8 cellular contexts compared by ENCODE assay signal in genomic region chr12:42483534-42483857, GRCh38.
DNase-seq lines count a peak whose midpoint lies in the region; ATAC-seq and TF ChIP-seq lines count a peak whose summit lies in the region.

No MANE protein-coding gene starts in this region.

- peak overlapping the region; percentile 80 to 94 (median 92) for H3K27ac Mint-ChIP-seq in nephron

- H3K9ac ChIP-seq in fibroblast of lung (ENCODE audit: insufficient read depth, low read length) = peak overlapping the region; percentile 65

- H3K4me1 Mint-ChIP-seq in nephron = peaks cover 76% of the 10 kb centered on the region

- TF ChIP-seq CTCF in fibroblast of lung (conservative IDR thresholded peaks at IDR 0.05 in 1 of 2, IDR thresholded peaks at IDR 0.05 in 1 of 2; ENCODE audit: low read depth in 1 of 2, low read length in 2 of 2) = no peak
- TF ChIP-seq CTCF in nephron (IDR thresholded peaks at IDR 0.05; ENCODE audit: unreplicated experiment in 3 of 3) = no peak

- H3K9me3 Mint-ChIP-seq in nephron = no peaks in the 10 kb centered on the region

- ATAC-seq in GM19025 (IDR thresholded peaks at IDR 0.05; ENCODE audit: low read depth, unreplicated experiment) (peak; percentile 23), HG03108 (IDR thresholded peaks at IDR 0.05; ENCODE audit: unreplicated experiment) (peak; percentile 22)

- peak; percentile 9 for DNase-seq in activated CD4-positive, alpha-beta T cell treated with anti-CD3 and anti-CD28 coated beads, Interleukin-2, amount 50 U/mL, for 48 hours
- DNase-seq in fibroblast of lung (ENCODE audit: low read depth in 2 of 2) = peak in 1 of 2 donors; percentile 48
- DNase-seq in NCI-H526 treated with DMSO at 0.1 percent for 48 hours (lab: John Stamatoyannopoulos, UW) = no peak
- no peak for DNase-seq in posterior vena cava (ENCODE audit: low spot score)

- intact Hi-C loops in posterior vena cava (cut with DNase I) = loop anchor here (5.0 to 10.0 kb wide), 2 partner anchors 81 to 84 kb away; no protein-coding TSS in a partner anchor

- no peaks in the 10 kb centered on the region for H4K20me1 ChIP-seq in fibroblast of lung (ENCODE audit: control insufficient read depth, extremely low read depth, insufficient read depth, low read length)

- H3K27me3 ChIP-seq in ACC112 (ENCODE audit: insufficient read depth, low read length) = peaks cover 37% of the 10 kb centered on the region
- no peaks in the 10 kb centered on the region for H3K27me3 ChIP-seq in fibroblast of lung (ENCODE audit: control insufficient read depth, insufficient read depth, low read length)

- H3K27ac ChIP-seq in ACC112 (ENCODE audit: low read depth, low read length) (no peak overlapping the region), fibroblast of lung (ENCODE audit: insufficient read depth, low read length) (peak overlapping the region; percentile 81)

- no peaks in the 10 kb centered on the region for H3K27me3 Mint-ChIP-seq in nephron (ENCODE audit: low read depth)

- H3K4me3 Mint-ChIP-seq in nephron = peak overlapping the region; percentile 90 to 91 (median 91)

- no peaks in the 10 kb centered on the region for H3K9me3 ChIP-seq in fibroblast of lung (ENCODE audit: control insufficient read depth, insufficient read depth, low read depth, low read length)

- H3K79me2 ChIP-seq in ACC112 (ENCODE audit: control insufficient read depth, insufficient read depth, low read length, unreplicated experiment) (no peaks in the 10 kb centered on the region), fibroblast of lung (ENCODE audit: control insufficient read depth, insufficient read depth, low read length) (peaks cover 28% of the 10 kb centered on the region)

- peaks cover 9% of the 10 kb centered on the region for H3K4me1 ChIP-seq in ACC112 (ENCODE audit: control insufficient read depth, insufficient read depth, low read length, unreplicated experiment)
- no peaks in the 10 kb centered on the region for H3K4me1 ChIP-seq in fibroblast of lung (ENCODE audit: control insufficient read depth, extremely low read depth, insufficient read depth, low read length)

- H3K4me2 ChIP-seq in fibroblast of lung (ENCODE audit: extremely low read depth, insufficient read depth, low read length) = peak overlapping the region; percentile 45

- H2AFZ ChIP-seq in ACC112 (ENCODE audit: low read length, unreplicated experiment) = peak overlapping the region; percentile 74
- peak overlapping the region; percentile 96 for H2AFZ ChIP-seq in fibroblast of lung (ENCODE audit: low read length)

- peak overlapping the region; percentile 76 for H3K4me3 ChIP-seq in ACC112 (ENCODE audit: low read depth, low read length)
- peak overlapping the region; percentile 64 to 90 (median 83) for H3K4me3 ChIP-seq in fibroblast of lung (replicated peaks in 1 of 4; ENCODE audit: control extremely low read depth in 1 of 4, insufficient read depth in 1 of 4, low read depth in 3 of 4, low read length in 4 of 4)

- H3K36me3 Mint-ChIP-seq in nephron (ENCODE audit: low read depth) = no peaks in the 10 kb centered on the region

- H3K36me3 ChIP-seq in ACC112 (ENCODE audit: insufficient read depth, low read length) = no peaks in the 10 kb centered on the region
- H3K36me3 ChIP-seq in fibroblast of lung (ENCODE audit: control insufficient read depth, insufficient read depth, low read length) = no peaks in the 10 kb centered on the region

Comparison
In these comparisons a context has a peak if more than half of its experiments do, and no peak if none do; other contexts are left out.
1. DNase-seq: peak in activated CD4-positive, alpha-beta T cell treated with anti-CD3 and anti-CD28 coated beads, Interleukin-2, amount 50 U/mL, for 48 hours (2 of 2); none in NCI-H526 treated with DMSO at 0.1 percent for 48 hours (single experiment) and posterior vena cava (single experiment).